Comparison of ENCODE assay signal across 18 cellular contexts in the genomic region with DNA sequence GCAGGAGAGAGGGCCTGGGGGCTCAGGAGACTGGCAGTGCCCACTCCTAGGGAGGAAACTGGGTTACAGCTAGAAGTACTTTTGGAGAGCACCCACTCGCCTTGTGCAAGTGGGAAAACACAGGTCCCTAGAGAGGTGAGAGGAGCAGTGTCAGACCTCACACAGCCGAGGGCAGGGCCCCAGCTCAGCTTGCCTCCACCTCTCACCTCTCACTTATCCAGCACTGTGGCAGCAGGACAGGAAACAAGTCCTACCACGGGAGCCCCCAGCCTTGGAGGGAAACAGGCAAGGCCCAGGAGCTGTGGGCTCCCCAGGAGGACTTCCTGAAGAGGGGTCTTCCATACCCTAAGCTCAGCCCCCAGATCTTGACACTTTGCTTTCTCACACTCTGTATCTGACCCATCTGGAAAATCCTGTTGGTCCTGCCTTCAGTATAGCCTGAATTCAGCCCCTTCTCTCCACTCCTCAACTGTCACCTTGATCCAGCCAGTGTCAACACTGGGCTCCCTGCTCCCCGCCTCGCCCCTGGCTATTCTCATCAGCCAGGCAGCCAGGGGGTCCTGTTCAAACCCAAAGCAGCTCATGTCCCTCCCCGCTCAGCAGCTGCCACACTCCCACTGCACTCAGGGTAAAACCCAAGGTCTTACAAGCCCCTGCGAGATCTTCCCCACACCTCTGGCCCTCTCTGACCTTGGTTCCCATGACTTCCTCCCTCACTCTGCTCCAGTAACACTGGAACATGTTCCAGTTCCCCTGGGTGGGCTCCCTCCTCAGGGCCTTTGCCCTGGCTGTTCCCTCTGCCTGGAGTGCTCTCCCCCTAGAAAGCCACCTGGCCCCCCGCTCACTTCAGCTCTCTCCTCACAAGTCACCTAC. TPM values are rescaled to one million over a fixed set of nuclear protein-coding genes. Genes with fewer than 3 reads are reported as not detected.
DNase-seq lines count a peak whose midpoint lies in the region; ATAC-seq and TF ChIP-seq lines count a peak whose summit lies in the region.
"Had no signal": no experiment of that assay in that cellular context is flagged by ENCODE, and none has a peak within 500 bp of the region (broad histone marks: within the 10 kb centered on the region; RNA-seq: fewer than 3 reads in every experiment).

No MANE protein-coding gene starts in this region.

- no peak overlapping the region for H3K4me3 Mint-ChIP-seq in activated CD8-positive, alpha-beta memory T cell treated with anti-CD3 and anti-CD28 coated beads, Interleukin-2, amount 10 ng/mL, durations not matched to agents 7 days and 5 days
- H3K4me3 Mint-ChIP-seq in brain (no peak overlapping the region), nephron (peak overlapping the region in 1 of 3 experiments; percentile 15)
- H3K4me3 Mint-ChIP-seq: CD4-positive, CD25-positive, alpha-beta regulatory T cell had no signal

- peaks cover 23% of the 10 kb centered on the region for H3K27me3 Mint-ChIP-seq in activated CD8-positive, alpha-beta memory T cell treated with anti-CD3 and anti-CD28 coated beads, Interleukin-2, amount 10 ng/mL, durations not matched to agents 7 days and 5 days
- H3K27me3 Mint-ChIP-seq in brain: peaks cover 5% of the 10 kb centered on the region
- H3K27me3 Mint-ChIP-seq in nephron (ENCODE audit: low read depth): no peaks in the 10 kb centered on the region

- H3K4me1 Mint-ChIP-seq in activated CD8-positive, alpha-beta memory T cell treated with anti-CD3 and anti-CD28 coated beads, Interleukin-2, amount 10 ng/mL, durations not matched to agents 7 days and 5 days: peaks cover 3% of the 10 kb centered on the region
- peaks cover 30% of the 10 kb centered on the region for H3K4me1 Mint-ChIP-seq in brain
- peaks cover 42% of the 10 kb centered on the region for H3K4me1 Mint-ChIP-seq in nephron

- TF ChIP-seq CTCF in brain (conservative IDR thresholded peaks at IDR 0.05): no peak
- TF ChIP-seq CTCF in nephron (IDR thresholded peaks at IDR 0.05; ENCODE audit: unreplicated experiment in 3 of 3): no peak

- H3K4me1 ChIP-seq in urinary bladder (ENCODE audit: insufficient read depth): no peaks in the 10 kb centered on the region

- DNase-seq in activated CD8-positive, alpha-beta memory T cell treated with anti-CD3 and anti-CD28 coated beads, Interleukin-2, amount 10 ng/mL, durations not matched to agents 7 days and 5 days: no peak
- DNase-seq in activated CD8-positive, alpha-beta memory T cell treated with anti-CD3 and anti-CD28 coated beads for 24 hours: no peak
- DNase-seq in NCI-H1048 (lab: John Stamatoyannopoulos, UW) (no peak), NCI-H2029 (lab: John Stamatoyannopoulos, UW) (no peak)
- DNase-seq: activated gamma-delta T cell treated with Interleukin-2 at 50 U/mL for 16 hours; CD4-positive, CD25-positive, alpha-beta regulatory T cell; foreskin melanocyte; MG63; NCI-H2107; NCI-H748 treated with DMSO at 0.1 percent for 48 hours; stimulated activated naive CD4-positive, alpha-beta T cell treated with Interleukin-2 at 50 U/mL for 16 hours had no signal

- H3K27ac ChIP-seq in urinary bladder (ENCODE audit: low read depth): peak overlapping the region; percentile 64
- H3K27ac ChIP-seq: neutrophil had no signal

- H3K36me3 ChIP-seq in urinary bladder (ENCODE audit: insufficient read depth): no peaks in the 10 kb centered on the region
- H3K36me3 ChIP-seq: MG63, neutrophil had no signal

- no peak overlapping the region for H3K4me3 ChIP-seq in urinary bladder (ENCODE audit: low read depth, low read length)
- H3K4me3 ChIP-seq: MG63 had no signal

- WGBS in urinary bladder: 76% methylated on average over 8 of the region's 8 CpGs

- CTCF ChIA-PET in activated CD8-positive, alpha-beta memory T cell treated with anti-CD3 and anti-CD28 coated beads, Interleukin-2, amount 10 ng/mL, durations not matched to agents 7 days and 5 days (lab: Charles Lee): interaction anchor here (1.3 kb wide), 1 partner anchor 131 kb away, joined by 3 read pairs; no protein-coding TSS in a partner anchor

- H3K36me3 Mint-ChIP-seq in activated CD8-positive, alpha-beta memory T cell treated with anti-CD3 and anti-CD28 coated beads, Interleukin-2, amount 10 ng/mL, durations not matched to agents 7 days and 5 days: no peaks in the 10 kb centered on the region
- H3K36me3 Mint-ChIP-seq in brain (no peaks in the 10 kb centered on the region), nephron (ENCODE audit: low read depth) (no peaks in the 10 kb centered on the region)
- H3K36me3 Mint-ChIP-seq: CD4-positive, CD25-positive, alpha-beta regulatory T cell had no signal

- no peaks in the 10 kb centered on the region for H3K9me3 Mint-ChIP-seq in activated CD8-positive, alpha-beta memory T cell treated with anti-CD3 and anti-CD28 coated beads, Interleukin-2, amount 10 ng/mL, durations not matched to agents 7 days and 5 days (ENCODE audit: low read depth)
- H3K9me3 Mint-ChIP-seq in brain (peaks cover 0 to 5% (median 0%) of the 10 kb centered on the region in 5 experiments), nephron (no peaks in the 10 kb centered on the region)

- no peak for ATAC-seq in activated CD8-positive, alpha-beta memory T cell treated with anti-CD3 and anti-CD28 coated beads, Interleukin-2, amount 10 ng/mL, durations not matched to agents 7 days and 5 days
- no peak for ATAC-seq in GM18498 (IDR thresholded peaks at IDR 0.05; ENCODE audit: unreplicated experiment)

- H3K27ac Mint-ChIP-seq in activated CD8-positive, alpha-beta memory T cell treated with anti-CD3 and anti-CD28 coated beads, Interleukin-2, amount 10 ng/mL, durations not matched to agents 7 days and 5 days: peak overlapping the region; percentile 22
- peak overlapping the region in 4 of 5 experiments; percentile 1 to 58 (median 20) for H3K27ac Mint-ChIP-seq in brain
- H3K27ac Mint-ChIP-seq in nephron: peak overlapping the region; percentile 57 to 83 (median 57)

RNA-seq across cellular contexts. Expression of a gene that starts 0.9 kb away (rescaled TPM):
- not detected for total RNA-seq in activated CD8-positive, alpha-beta memory T cell treated with anti-CD3 and anti-CD28 coated beads, Interleukin-2, amount 10 ng/mL, durations not matched to agents 7 days and 5 days
- not detected for polyA plus RNA-seq in brain (ENCODE audit: insufficient read depth, low read depth, low replicate concordance)
- total RNA-seq in urinary bladder: 2.3 TPM
- 7.0 TPM for polyA plus RNA-seq in urinary bladder
- total RNA-seq: A172, RPMI7951 had no signal
- polyA plus RNA-seq: CD4-positive, CD25-positive, alpha-beta regulatory T cell had no signal

RNA-seq across cellular contexts. Expression of a gene that starts 36.6 kb away (rescaled TPM):
- under 1 TPM; 0.05 to 0.09 TPM for total RNA-seq in activated CD8-positive, alpha-beta memory T cell treated with anti-CD3 and anti-CD28 coated beads, Interleukin-2, amount 10 ng/mL, durations not matched to agents 7 days and 5 days
- 10.3 TPM for polyA plus RNA-seq in brain (ENCODE audit: insufficient read depth, low read depth, low replicate concordance)
- total RNA-seq in urinary bladder: 10.7 TPM
- polyA plus RNA-seq in urinary bladder: 10.8 TPM

Comparison
In these comparisons a context has a peak if more than half of its experiments do, and no peak if none do; other contexts are left out.
1. RNA of a gene that starts 36.6 kb away (total RNA-seq): 10.7 TPM in urinary bladder (single experiment); 0.05 to 0.09 TPM in activated CD8-positive, alpha-beta memory T cell treated with anti-CD3 and anti-CD28 coated beads, Interleukin-2, amount 10 ng/mL, durations not matched to agents 7 days and 5 days; every median in the first group is over 10 times any median in the second.
2. Peak in every context shown above with its lines, with median percentiles within 50 percentile points of each other: H3K27ac Mint-ChIP-seq.